Comparison of ENCODE assay signal across 7 cellular contexts in genomic region chr6:39166918-39167301, GRCh38.
"Had no signal": no experiment of that assay in that cellular context is flagged by ENCODE, and none has a peak within 500 bp of the region (broad histone marks: within the 10 kb centered on the region; RNA-seq: fewer than 3 reads in every experiment).

No MANE protein-coding gene starts in this region.

- H3K4me3 ChIP-seq: colonic mucosa, left lung, prostate gland, right atrium auricular region, tibial nerve had no signal

- H3K27me3 ChIP-seq: brain microvascular endothelial cell, colonic mucosa, left lung, right atrium auricular region, tibial nerve had no signal

- H3K4me1 ChIP-seq: colonic mucosa, prostate gland had no signal

- H3K36me3 ChIP-seq: brain microvascular endothelial cell, colonic mucosa, left lung, prostate gland, right atrium auricular region had no signal

- H3K9me3 ChIP-seq: colonic mucosa, prostate gland had no signal

- H3K27ac ChIP-seq: brain microvascular endothelial cell, colonic mucosa, epithelial cell of prostate, left lung, prostate gland, right atrium auricular region, tibial nerve had no signal
